In genomic region chr12:95385246-95385645, GRCh38 we compare ENCODE assay signal across 10 cellular contexts.
A peak's percentile ranks its signal among the peaks of the same experiment; 100 is the strongest.
DNase-seq lines count a peak whose midpoint lies in the region; ATAC-seq, FAIRE-seq and TF ChIP-seq lines count a peak whose summit lies in the region.
"Had no signal": no experiment of that assay in that cellular context is flagged by ENCODE, and none has a peak within 500 bp of the region (broad histone marks: within the 10 kb centered on the region; RNA-seq: fewer than 3 reads in every experiment).

No MANE protein-coding gene starts in this region.

- H2AFZ ChIP-seq in H1 (ENCODE audit: low read length) = peak overlapping the region; percentile 70

- intact Hi-C loops in upper lobe of right lung (cut with DNase I) = no loop called here
- intact Hi-C loops in activated T-helper 1 cell treated with anti-CD3 and anti-CD28 coated beads, Interleukin-12 subunit alpha, Interleukin-12 subunit beta, Interleukin-2, Interleukin-4 antibody, amounts not matched to agents 30 ng/mL and 10 ng/mL and 1 ng/mL, durations not matched to agents 14 hours and 24 hours and 36 hours (cut with micrococcal nuclease) = no loop called here

- H2BK120ac ChIP-seq in H1 (replicated peaks; ENCODE audit: low read depth, low read length) = no peak overlapping the region
- H2BK120ac ChIP-seq in mesendoderm (ENCODE audit: low read depth, low read length) = no peak overlapping the region

- H4K5ac ChIP-seq in H1 (ENCODE audit: insufficient read length, low read depth, low read length) (no peak overlapping the region), mesendoderm (ENCODE audit: low read length) (no peak overlapping the region)

- H3K23me2 ChIP-seq in H1 (ENCODE audit: low read depth, low read length) = no peaks in the 10 kb centered on the region

- no peak overlapping the region for H2AK5ac ChIP-seq in H1 (ENCODE audit: low read depth, low read length)
- H2AK5ac ChIP-seq in mesendoderm (ENCODE audit: low read length) = no peak overlapping the region

- CTCF ChIA-PET in H1 (lab: Charles Lee; ENCODE audit: partially characterized antibody) = interaction anchor here (1.0 kb wide), 1 partner anchor 10 kb away, joined by 3 read pairs; no protein-coding TSS in a partner anchor

- H3K36me3 ChIP-seq in H1 (ENCODE audit: control insufficient read depth in 2 of 4, insufficient read depth in 4 of 4, low read length in 3 of 4) = no peaks in the 10 kb centered on the region
- H3K36me3 ChIP-seq in mesendoderm (ENCODE audit: control insufficient read depth, insufficient read depth, low read length) = no peaks in the 10 kb centered on the region
- H3K36me3 ChIP-seq in upper lobe of right lung = no peaks in the 10 kb centered on the region
- no peaks in the 10 kb centered on the region for H3K36me3 ChIP-seq in small intestine (ENCODE audit: control insufficient read depth in 2 of 2, insufficient read depth in 2 of 2, low read length in 2 of 2)

- H4K20me1 ChIP-seq in H1 (replicated peaks in 1 of 2; ENCODE audit: control insufficient read depth in 1 of 2, insufficient read depth in 2 of 2, low read length in 2 of 2) = no peaks in the 10 kb centered on the region

- no peak for TF ChIP-seq RAD21 in H1 (IDR thresholded peaks at IDR 0.05 in 1 of 2, conservative IDR thresholded peaks at IDR 0.05 in 1 of 2; ENCODE audit: low read depth in 2 of 2, low read length in 2 of 2)

- POLR2A ChIA-PET in H1 (lab: Charles Lee; ENCODE audit: partially characterized antibody) = no interaction called here

- no peak overlapping the region for H3K4me3 Mint-ChIP-seq in activated T-helper 1 cell treated with anti-CD3 and anti-CD28 coated beads, Interleukin-12 subunit alpha, Interleukin-12 subunit beta, Interleukin-2, Interleukin-4 antibody, amounts not matched to agents 30 ng/mL and 10 ng/mL and 1 ng/mL, durations not matched to agents 14 hours and 24 hours and 36 hours

- H3K27me3 ChIP-seq in H1 (replicated peaks in 1 of 4; ENCODE audit: control insufficient read depth in 3 of 4, extremely low read depth in 1 of 4, insufficient read depth in 3 of 4, low read length in 3 of 4) = no peaks in the 10 kb centered on the region
- H3K27me3 ChIP-seq in mesendoderm (ENCODE audit: insufficient read depth, low read length, poor library complexity) = no peaks in the 10 kb centered on the region
- no peaks in the 10 kb centered on the region for H3K27me3 ChIP-seq in upper lobe of right lung
- no peaks in the 10 kb centered on the region for H3K27me3 ChIP-seq in small intestine (ENCODE audit: control insufficient read depth in 2 of 2, insufficient read depth in 2 of 2, low read length in 2 of 2)

- H2BK5ac ChIP-seq in H1 (ENCODE audit: low read depth, low read length) = no peak overlapping the region
- H2BK5ac ChIP-seq in mesendoderm (ENCODE audit: low read length) = no peak overlapping the region

- no peaks in the 10 kb centered on the region for H3K9me3 Mint-ChIP-seq in activated T-helper 1 cell treated with anti-CD3 and anti-CD28 coated beads, Interleukin-12 subunit alpha, Interleukin-12 subunit beta, Interleukin-2, Interleukin-4 antibody, amounts not matched to agents 30 ng/mL and 10 ng/mL and 1 ng/mL, durations not matched to agents 14 hours and 24 hours and 36 hours

- no peak for TF ChIP-seq EP300 in H1 (IDR thresholded peaks at IDR 0.05; ENCODE audit: borderline replicate concordance in 1 of 2, low read depth in 2 of 2, low read length in 2 of 2)

- no peaks in the 10 kb centered on the region for H3K4me1 ChIP-seq in H1 (replicated peaks in 1 of 4; ENCODE audit: control insufficient read depth in 3 of 4, insufficient read depth in 4 of 4, low read length in 3 of 4)
- H3K4me1 ChIP-seq in mesendoderm (ENCODE audit: control insufficient read depth, low read depth, low read length) = peaks cover 2% of the 10 kb centered on the region
- no peaks in the 10 kb centered on the region for H3K4me1 ChIP-seq in upper lobe of right lung
- H3K4me1 ChIP-seq in small intestine (ENCODE audit: control insufficient read depth in 2 of 2, insufficient read depth in 1 of 2, low read depth in 1 of 2, low read length in 1 of 2) = no peaks in the 10 kb centered on the region

- no peaks in the 10 kb centered on the region for H3K4me1 Mint-ChIP-seq in activated T-helper 1 cell treated with anti-CD3 and anti-CD28 coated beads, Interleukin-12 subunit alpha, Interleukin-12 subunit beta, Interleukin-2, Interleukin-4 antibody, amounts not matched to agents 30 ng/mL and 10 ng/mL and 1 ng/mL, durations not matched to agents 14 hours and 24 hours and 36 hours (ENCODE audit: low read depth)

- H2BK20ac ChIP-seq in H1 (ENCODE audit: low read length) = no peak overlapping the region

- H3K9me3 ChIP-seq in H1 (ENCODE audit: insufficient read depth in 2 of 2, low read depth in 1 of 2, low read length in 1 of 2) = no peaks in the 10 kb centered on the region
- no peaks in the 10 kb centered on the region for H3K9me3 ChIP-seq in upper lobe of right lung
- H3K9me3 ChIP-seq in small intestine (ENCODE audit: control insufficient read depth, low read depth) = no peaks in the 10 kb centered on the region

- H3K4me3 ChIP-seq in H1 (ENCODE audit: extremely low read depth in 1 of 4, insufficient read depth in 2 of 4, low read depth in 3 of 4, low read length in 4 of 4) (no peak overlapping the region), mesendoderm (ENCODE audit: low read length) (no peak overlapping the region), upper lobe of right lung (peak overlapping the region; percentile 18), small intestine (ENCODE audit: low read depth in 1 of 2, low read length in 2 of 2) (no peak overlapping the region)

- H3K27ac ChIP-seq in H1 (ENCODE audit: low read depth, low read length) (no peak overlapping the region), mesendoderm (ENCODE audit: low read depth, low read length) (no peak overlapping the region), upper lobe of right lung (peak overlapping the region; percentile 43), small intestine (ENCODE audit: low read depth in 1 of 2, low read length in 1 of 2) (no peak overlapping the region)

- H3K9ac ChIP-seq in H1 (replicated peaks in 1 of 4; ENCODE audit: extremely low read depth in 1 of 4, low read depth in 3 of 4, low read length in 3 of 4) = no peak overlapping the region
- H3K9ac ChIP-seq in mesendoderm (ENCODE audit: low read length) = no peak overlapping the region

- H3K23ac ChIP-seq in H1 (ENCODE audit: insufficient read length) (no peak overlapping the region), mesendoderm (ENCODE audit: low read length) (no peak overlapping the region)

- H4K91ac ChIP-seq in H1 (replicated peaks; ENCODE audit: insufficient read length, low read length) = no peak overlapping the region

- peaks cover 8% of the 10 kb centered on the region for H3K27me3 Mint-ChIP-seq in activated T-helper 1 cell treated with anti-CD3 and anti-CD28 coated beads, Interleukin-12 subunit alpha, Interleukin-12 subunit beta, Interleukin-2, Interleukin-4 antibody, amounts not matched to agents 30 ng/mL and 10 ng/mL and 1 ng/mL, durations not matched to agents 14 hours and 24 hours and 36 hours (ENCODE audit: insufficient read depth)

- 89% methylated on average over 7 of the region's 7 CpGs; no CpG with 5 or more reads in 1 of the 2 experiments for WGBS in H1 (ENCODE audit: extremely low coverage in 1 of 2, insufficient coverage in 1 of 2, insufficient read length in 1 of 2, insufficient replicate concordance in 2 of 2, low coverage in 1 of 2, low lambda C conversion rate in 2 of 2, missing lambda C conversion rate in 1 of 2), 2 experiments
- no CpG with 5 or more reads among the region's 7 CpGs for WGBS in mesendoderm (ENCODE audit: extremely low coverage, insufficient coverage, low lambda C conversion rate)
- WGBS in small intestine, 3 donors = 58 to 76% (median 76%) methylated on average over 7 of the region's 7 CpGs

- no peak overlapping the region for H2BK12ac ChIP-seq in H1 (ENCODE audit: low read depth, low read length)

- H3K79me2 ChIP-seq in H1 (ENCODE audit: control insufficient read depth in 1 of 2, insufficient read depth in 2 of 2, low read length in 2 of 2) = no peaks in the 10 kb centered on the region
- no peaks in the 10 kb centered on the region for H3K79me2 ChIP-seq in mesendoderm (ENCODE audit: control insufficient read depth, insufficient read depth, low read length)

- no peak for TF ChIP-seq POLR2A in H1 (IDR thresholded peaks at IDR 0.05; ENCODE audit: control extremely low read depth in 1 of 2, low read depth in 2 of 2, low read length in 2 of 2)

- no peak overlapping the region for H3K27ac Mint-ChIP-seq in activated T-helper 1 cell treated with anti-CD3 and anti-CD28 coated beads, Interleukin-12 subunit alpha, Interleukin-12 subunit beta, Interleukin-2, Interleukin-4 antibody, amounts not matched to agents 30 ng/mL and 10 ng/mL and 1 ng/mL, durations not matched to agents 14 hours and 24 hours and 36 hours

- ATAC-seq in upper lobe of right lung = peak; percentile 81

- H4K8ac ChIP-seq in H1 (ENCODE audit: extremely low read depth, insufficient read depth, low read length) (no peak overlapping the region), mesendoderm (ENCODE audit: low read depth, low read length) (no peak overlapping the region)

- DNase-seq in NCI-H69 (lab: John Stamatoyannopoulos, UW) (peak; percentile 13), H1 (ENCODE audit: low read depth in 1 of 2, low spot score in 2 of 2) (no peak), mesendoderm (peak; percentile 11), upper lobe of right lung (no peak), A172 (ENCODE audit: low spot score) (no peak), dermis blood vessel endothelial cell (no peak), small intestine (no peak)
- no peak for DNase-seq in activated T-helper 1 cell treated with anti-CD3 and anti-CD28 coated beads, Interleukin-12 subunit alpha, Interleukin-12 subunit beta, Interleukin-2, Interleukin-4 antibody, amounts not matched to agents 30 ng/mL and 10 ng/mL and 1 ng/mL, durations not matched to agents 14 hours and 24 hours and 36 hours (ENCODE audit: low spot score)
- DNase-seq: activated CD4-positive, alpha-beta T cell treated with anti-CD3 and anti-CD28 coated beads, Interleukin-2, amount 50 U/mL, for 48 hours; NK-92 treated with Interleukin-12 subunit alpha and Interleukin-12 subunit beta, amount 100 ng/mL, for 24 hours had no signal

- H3K14ac ChIP-seq in H1 (ENCODE audit: insufficient read length) = no peak overlapping the region

- H3K4ac ChIP-seq in H1 (replicated peaks; ENCODE audit: insufficient read length, low read depth, low read length) (no peak overlapping the region), mesendoderm (ENCODE audit: low read depth, low read length) (no peak overlapping the region)

- FAIRE-seq in H1 (lab: Jason Lieb, UNC) (no peak), small intestine (lab: Jason Lieb, UNC) (no peak)

- H3K79me1 ChIP-seq in H1 (ENCODE audit: low read depth, low read length) (no peaks in the 10 kb centered on the region), mesendoderm (ENCODE audit: low read length) (no peaks in the 10 kb centered on the region)

- H2BK15ac ChIP-seq in H1 (ENCODE audit: low read length) = no peak overlapping the region
- H2BK15ac ChIP-seq in mesendoderm (replicated peaks; ENCODE audit: low read depth) = no peak overlapping the region

- no peaks in the 10 kb centered on the region for H3K36me3 Mint-ChIP-seq in activated T-helper 1 cell treated with anti-CD3 and anti-CD28 coated beads, Interleukin-12 subunit alpha, Interleukin-12 subunit beta, Interleukin-2, Interleukin-4 antibody, amounts not matched to agents 30 ng/mL and 10 ng/mL and 1 ng/mL, durations not matched to agents 14 hours and 24 hours and 36 hours (ENCODE audit: low read depth)

- no peak for TF ChIP-seq CTCF in H1 (IDR thresholded peaks at IDR 0.05; ENCODE audit: control extremely low read depth in 1 of 3, insufficient read depth in 1 of 3, low read depth in 1 of 3, low read length in 3 of 3)
- TF ChIP-seq CTCF in upper lobe of right lung (IDR thresholded peaks at IDR 0.05) = no peak

- H3K18ac ChIP-seq in H1 (ENCODE audit: extremely low read depth, low read length) = no peak overlapping the region; the same call in 1 of the 2 replicates
- H3K18ac ChIP-seq in mesendoderm (ENCODE audit: low read length) = no peak overlapping the region

- H3K56ac ChIP-seq in H1 (replicated peaks; ENCODE audit: insufficient read length, low read depth, low read length) = no peak overlapping the region
- H3K56ac ChIP-seq in mesendoderm (ENCODE audit: low read length) = no peak overlapping the region

- H3K4me2 ChIP-seq in H1 (ENCODE audit: insufficient read depth in 1 of 2, low read depth in 2 of 2, low read length in 2 of 2) (no peak overlapping the region), mesendoderm (ENCODE audit: low read length) (no peak overlapping the region)

Comparison
In these comparisons a context has a peak if more than half of its experiments do, and no peak if none do; other contexts are left out.
1. DNase-seq: peak in NCI-H69 (single experiment) and mesendoderm (single experiment); none in H1 (0 of 2), upper lobe of right lung (single experiment), A172 (single experiment), dermis blood vessel endothelial cell (single experiment), activated T-helper 1 cell treated with anti-CD3 and anti-CD28 coated beads, Interleukin-12 subunit alpha, Interleukin-12 subunit beta, Interleukin-2, Interleukin-4 antibody, amounts not matched to agents 30 ng/mL and 10 ng/mL and 1 ng/mL, durations not matched to agents 14 hours and 24 hours and 36 hours (single experiment) and small intestine (single experiment).